Comparison of ENCODE assay signal across 8 cellular contexts in the genomic region with DNA sequence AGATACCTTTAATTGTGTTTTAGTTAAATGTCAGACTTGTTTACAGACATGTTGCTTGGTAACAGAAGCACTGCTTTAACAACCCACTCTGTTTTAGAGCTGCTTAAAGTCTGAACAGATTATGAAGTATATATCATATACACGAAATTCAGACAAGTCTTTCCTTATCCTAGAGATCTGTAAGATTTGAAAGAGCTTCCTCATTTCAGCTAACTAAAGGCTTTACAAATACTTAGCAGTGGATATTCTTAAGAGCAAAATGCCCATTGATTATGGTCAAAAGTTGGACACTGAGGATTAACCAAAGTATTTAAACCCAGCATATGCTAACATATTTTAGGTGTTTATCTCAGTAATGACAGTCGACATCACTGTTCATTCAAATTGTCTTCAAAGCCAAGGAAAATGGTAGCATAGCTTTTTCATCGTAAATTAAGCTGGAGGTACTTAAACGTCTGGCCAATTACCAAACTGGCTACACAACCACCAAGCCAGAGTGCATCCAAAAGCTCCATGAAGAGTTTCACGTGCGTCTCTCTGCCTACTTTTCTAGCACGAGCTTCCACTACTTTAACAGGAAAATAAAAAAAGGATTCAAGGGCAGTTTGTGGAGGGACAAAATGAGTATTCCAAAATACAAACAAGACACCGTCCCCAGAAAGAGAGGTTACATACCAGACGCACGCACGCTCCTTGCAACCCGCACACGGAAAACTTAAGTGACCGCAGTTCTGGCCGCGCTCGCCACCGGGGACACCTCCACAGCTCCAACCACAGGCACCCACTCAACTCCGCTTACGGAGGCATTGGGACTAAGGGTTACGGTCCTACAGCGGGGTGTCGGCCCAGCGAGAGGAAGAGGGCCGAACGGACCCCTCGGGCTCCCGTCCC. TPM values are rescaled to one million over a fixed set of nuclear protein-coding genes. Genes with fewer than 3 reads are reported as not detected.
A peak's percentile ranks its signal among the peaks of the same experiment; 100 is the strongest.
DNase-seq lines count a peak whose midpoint lies in the region; ATAC-seq, FAIRE-seq and TF ChIP-seq lines count a peak whose summit lies in the region.

No MANE protein-coding gene starts in this region.

- H3K9me3 ChIP-seq in pancreas = no peaks in the 10 kb centered on the region

- H3K4me1 ChIP-seq in pancreas = peaks cover 0 to 6% (median 4%) of the 10 kb centered on the region in 3 donors

- intact Hi-C loops in activated B cell treated with CpG ODN at 0.5 μM for 24 hours (cut with micrococcal nuclease) (loop anchor here (1.0 kb wide), 4 partner anchors 311 to 889 kb away; partner anchors contain the start of genes CRADD and PLXNC1), pancreas (cut with DNase I) (no loop called here)

- H3K36me3 ChIP-seq in H7 (replicated peaks; ENCODE audit: control insufficient read depth, insufficient read depth, low read length) = peaks cover 1% of the 10 kb centered on the region; the same call in 1 of the 2 replicates
- no peaks in the 10 kb centered on the region for H3K36me3 ChIP-seq in pancreas

- H3K27me3 ChIP-seq in H7 (ENCODE audit: control insufficient read depth, insufficient read depth, low read length) = peaks cover 3% of the 10 kb centered on the region; the same call in 1 of the 2 replicates
- H3K27me3 ChIP-seq in pancreas = no peaks in the 10 kb centered on the region

- no peaks in the 10 kb centered on the region for H3K9me3 Mint-ChIP-seq in activated B cell treated with CpG ODN at 0.5 μM for 24 hours

- DNase-seq in NCI-H1092 treated with DMSO at 0.1 percent for 48 hours (lab: John Stamatoyannopoulos, UW) (peak; percentile 45), NCI-H1092 (lab: John Stamatoyannopoulos, UW) (no peak), H7 (no peak), M059J (ENCODE audit: low read depth) (peak; percentile 55), activated B cell treated with CpG ODN at 0.5 μM for 24 hours (no peak), foreskin fibroblast (peak in 1 of 2 donors; percentile 59), pancreas (no peak)
- no peak for DNase-seq in stimulated activated CD8-positive, alpha-beta memory T cell treated with anti-CD3 and anti-CD28 coated beads, Interleukin-4, amount 100 ng/mL, for 48 hours

- no peaks in the 10 kb centered on the region for H3K27me3 Mint-ChIP-seq in activated B cell treated with CpG ODN at 0.5 μM for 24 hours

- H3K4me3 Mint-ChIP-seq in activated B cell treated with CpG ODN at 0.5 μM for 24 hours = peak overlapping the region; percentile 91

- peaks cover 23% of the 10 kb centered on the region for H3K4me1 Mint-ChIP-seq in activated B cell treated with CpG ODN at 0.5 μM for 24 hours

- H3K27ac Mint-ChIP-seq in activated B cell treated with CpG ODN at 0.5 μM for 24 hours = peak overlapping the region; percentile 88

- no peak for TF ChIP-seq CTCF in activated B cell treated with CpG ODN at 0.5 μM for 24 hours (IDR thresholded peaks at IDR 0.05)
- TF ChIP-seq CTCF in foreskin fibroblast (IDR thresholded peaks at IDR 0.05; ENCODE audit: low read depth, low read length) = no peak
- no peak for TF ChIP-seq CTCF in pancreas (IDR thresholded peaks at IDR 0.05)

- H3K36me3 Mint-ChIP-seq in activated B cell treated with CpG ODN at 0.5 μM for 24 hours (ENCODE audit: low read depth) = peaks cover 15% of the 10 kb centered on the region

- ATAC-seq in activated B cell treated with CpG ODN at 0.5 μM for 24 hours (ENCODE audit: low read depth) = peak; percentile 32
- ATAC-seq in pancreas = peak; percentile 53 to 70 (median 62)

- CTCF ChIA-PET in activated B cell treated with CpG ODN at 0.5 μM for 24 hours (lab: Charles Lee) = interaction anchor here (1.0 to 1.2 kb wide), 4 partner anchors 9 to 325 kb away, joined by 3 to 5 read pairs (median 3); no protein-coding TSS in a partner anchor

- peak overlapping the region; percentile 73 to 89 (median 86) for H3K27ac ChIP-seq in pancreas

- H3K4me3 ChIP-seq in H7 (ENCODE audit: insufficient read depth, low read depth, low read length) (peak overlapping the region; percentile 90), foreskin fibroblast (ENCODE audit: low read depth in 1 of 2, low read length in 2 of 2) (peak overlapping the region; percentile 80 to 90), pancreas (peak overlapping the region; percentile 71 to 91 (median 76))

- POLR2A ChIA-PET in activated B cell treated with CpG ODN at 0.5 μM for 24 hours (lab: Charles Lee) = interaction anchor here (1.1 to 2.1 kb wide), 2 partner anchors 251 to 310 kb away, joined by 3 to 10 read pairs; no protein-coding TSS in a partner anchor

- 1% methylated on average over 28 of the region's 28 CpGs for WGBS in pancreas, 2 donors

- FAIRE-seq in pancreas (lab: Jason Lieb, UNC) = no peak

RNA-seq across cellular contexts. Expression of gene CEP83, which starts 0.5 kb away (rescaled TPM):
- total RNA-seq in H7 (2014; rRNA removed; shearing (Covaris generic)) = 10.9 and 12.7 TPM in 2 replicates
- 3.2 and 6.6 TPM in 2 replicates for total RNA-seq in M059J (2014; rRNA removed; shearing (Covaris generic))
- total RNA-seq in activated B cell treated with CpG ODN at 0.5 μM for 24 hours (25.0 and 36.9 TPM in 2 replicates), pancreas (10 to 100 TPM in 1 of 6 donors, 1 to 10 TPM in 5; 7.0 to 10.1 (median 8.4) TPM)
- 10 to 100 TPM in 1 of 2 donors, 1 to 10 TPM in 1; 8.6 to 14.5 TPM for polyA plus RNA-seq in pancreas

Comparison
In these comparisons a context has a peak if more than half of its experiments do, and no peak if none do; other contexts are left out.
1. DNase-seq: peak in NCI-H1092 treated with DMSO at 0.1 percent for 48 hours (single experiment) and M059J (single experiment); none in NCI-H1092 (single experiment), H7 (single experiment), activated B cell treated with CpG ODN at 0.5 μM for 24 hours (single experiment), pancreas (0 of 6) and stimulated activated CD8-positive, alpha-beta memory T cell treated with anti-CD3 and anti-CD28 coated beads, Interleukin-4, amount 100 ng/mL, for 48 hours (single experiment).
2. Peak in every context shown above with its lines, with median percentiles within 50 percentile points of each other: H3K4me3 ChIP-seq.